In genomic region chr9:108885643-108886348, GRCh38 we compare ENCODE assay signal across 9 cellular contexts.
A peak's percentile ranks its signal among the peaks of the same experiment; 100 is the strongest.
DNase-seq lines count a peak whose midpoint lies in the region; ATAC-seq and FAIRE-seq lines count a peak whose summit lies in the region.
"Had no signal": no experiment of that assay in that cellular context is flagged by ENCODE, and none has a peak within 500 bp of the region (broad histone marks: within the 10 kb centered on the region; RNA-seq: fewer than 3 reads in every experiment).

No MANE protein-coding gene starts in this region.

- peak; percentile 85 for DNase-seq in COLO668 (lab: John Stamatoyannopoulos, UW; ENCODE audit: unreplicated experiment)
- peak; percentile 49 for DNase-seq in GM19239 (ENCODE audit: insufficient read length, low spot score)
- DNase-seq in NCI-H2196 treated with DMSO at 0.1 percent for 48 hours (lab: John Stamatoyannopoulos, UW; ENCODE audit: unreplicated experiment), result peak; percentile 7
- DNase-seq in activated T-cell treated with anti-CD3 and anti-CD28 coated beads, Interleukin-2, amount 50 U/mL, for 48 hours, result peak; percentile 57 to 65
- peak; percentile 67 for DNase-seq in left kidney (ENCODE audit: low read depth, low spot score)
- DNase-seq in NK-92 (lab: John Stamatoyannopoulos, UW; ENCODE audit: unreplicated experiment), result no peak
- no peak for DNase-seq in UCSD-AML1 (lab: John Stamatoyannopoulos, UW; ENCODE audit: unreplicated experiment)
- DNase-seq: lower lobe of right lung had no signal

- peak; percentile 98 for ATAC-seq in HG03108 (IDR thresholded peaks at IDR 0.05; ENCODE audit: unreplicated experiment)

- peak; percentile 88 for FAIRE-seq in GM19239 (lab: Jason Lieb, UNC)

Comparison
In these comparisons a context has a peak if more than half of its experiments do, and no peak if none do; other contexts are left out.
1. DNase-seq: peak in COLO668 (single experiment), GM19239 (single experiment), NCI-H2196 treated with DMSO at 0.1 percent for 48 hours (single experiment), activated T-cell treated with anti-CD3 and anti-CD28 coated beads, Interleukin-2, amount 50 U/mL, for 48 hours (2 of 2) and left kidney (single experiment); none in NK-92 (single experiment) and UCSD-AML1 (single experiment).